ENCODE assay signal across 1 cellular context in genomic region chr3:101676219-101676764, GRCh38.
TF ChIP-seq lines count a peak whose summit lies in the region.

No MANE protein-coding gene starts in this region.

TF ChIP-seq in HepG2, 621 proteins besides CTCF, POLR2A, EP300 and RAD21 (continued from another document and continues in another):
- TF ChIP-seq THAP9 (CRISPR knock-in tag; IDR thresholded peaks at IDR 0.05; ENCODE audit: borderline replicate concordance) (no peak), MAF1 (CRISPR knock-in tag; IDR thresholded peaks at IDR 0.05; ENCODE audit: borderline replicate concordance) (no peak), ZBTB4 (CRISPR knock-in tag; IDR thresholded peaks at IDR 0.05; ENCODE audit: borderline replicate concordance) (no peak), HCFC1 (IDR thresholded peaks at IDR 0.05; ENCODE audit: low read depth, low read length) (peak; percentile 30; the same call in 1 of the 2 replicates), FOXA3 (CRISPR knock-in tag; IDR thresholded peaks at IDR 0.05) (no peak), HIVEP1 (CRISPR knock-in tag; IDR thresholded peaks at IDR 0.05) (peak; percentile 89; the same call in 1 of the 2 replicates), TARDBP (CRISPR knock-in tag; IDR thresholded peaks at IDR 0.05) (peak; percentile 69; the same call in 1 of the 2 replicates), RXRA (CRISPR knock-in tag; IDR thresholded peaks at IDR 0.05) (no peak), ZZZ3 (CRISPR knock-in tag; IDR thresholded peaks at IDR 0.05; ENCODE audit: borderline replicate concordance) (0 out of 2 replicates have a peak, but pooled peaks have one; percentile 13), ZSCAN12 (CRISPR knock-in tag; IDR thresholded peaks at IDR 0.05) (no peak), ZNF569 (CRISPR knock-in tag; IDR thresholded peaks at IDR 0.05; ENCODE audit: borderline replicate concordance) (no peak), HNF1A (IDR thresholded peaks at IDR 0.05; ENCODE audit: low read depth) (no peak), HNF1A (CRISPR knock-in tag; IDR thresholded peaks at IDR 0.05; ENCODE audit: borderline replicate concordance) (no peak; the same call in 1 of the 2 replicates), ZNF691 (CRISPR knock-in tag; IDR thresholded peaks at IDR 0.05; ENCODE audit: borderline replicate concordance, low read depth) (no peak), ZNF782 (CRISPR knock-in tag; IDR thresholded peaks at IDR 0.05; ENCODE audit: borderline replicate concordance) (no peak), PHF21A (CRISPR knock-in tag; IDR thresholded peaks at IDR 0.05) (no peak), FOXM1 (CRISPR knock-in tag; IDR thresholded peaks at IDR 0.05) (0 out of 2 replicates have a peak, but pooled peaks have one; percentile 24), RFX1 (IDR thresholded peaks at IDR 0.05) (no peak), PRDM15 (CRISPR knock-in tag; IDR thresholded peaks at IDR 0.05) (no peak), ZNF33B (CRISPR knock-in tag; IDR thresholded peaks at IDR 0.05) (no peak), TRIM24 (CRISPR knock-in tag; IDR thresholded peaks at IDR 0.05) (no peak), GLI4 (CRISPR knock-in tag; IDR thresholded peaks at IDR 0.05; ENCODE audit: borderline replicate concordance) (peak; percentile 82; the same call in 1 of the 2 replicates), ZNF761 (CRISPR knock-in tag; conservative IDR thresholded peaks at IDR 0.05) (no peak), RXRB (CRISPR knock-in tag; IDR thresholded peaks at IDR 0.05; ENCODE audit: borderline replicate concordance) (peak; percentile 45; the same call in 1 of the 2 replicates), DMAP1 (CRISPR knock-in tag; IDR thresholded peaks at IDR 0.05) (no peak), ZBTB39 (CRISPR knock-in tag; IDR thresholded peaks at IDR 0.05) (no peak), POGZ (CRISPR knock-in tag; IDR thresholded peaks at IDR 0.05) (no peak), FOSL1 (CRISPR knock-in tag; IDR thresholded peaks at IDR 0.05; ENCODE audit: borderline replicate concordance) (no peak), DNMT3B (CRISPR knock-in tag; conservative IDR thresholded peaks at IDR 0.05) (no peak), AGO1 (IDR thresholded peaks at IDR 0.05; ENCODE audit: low read depth, low read length, poor library complexity, severe bottlenecking) (no peak), ESRRA (CRISPR knock-in tag; IDR thresholded peaks at IDR 0.05; ENCODE audit: low read depth) (no peak)
- TF ChIP-seq, protein P1, sequence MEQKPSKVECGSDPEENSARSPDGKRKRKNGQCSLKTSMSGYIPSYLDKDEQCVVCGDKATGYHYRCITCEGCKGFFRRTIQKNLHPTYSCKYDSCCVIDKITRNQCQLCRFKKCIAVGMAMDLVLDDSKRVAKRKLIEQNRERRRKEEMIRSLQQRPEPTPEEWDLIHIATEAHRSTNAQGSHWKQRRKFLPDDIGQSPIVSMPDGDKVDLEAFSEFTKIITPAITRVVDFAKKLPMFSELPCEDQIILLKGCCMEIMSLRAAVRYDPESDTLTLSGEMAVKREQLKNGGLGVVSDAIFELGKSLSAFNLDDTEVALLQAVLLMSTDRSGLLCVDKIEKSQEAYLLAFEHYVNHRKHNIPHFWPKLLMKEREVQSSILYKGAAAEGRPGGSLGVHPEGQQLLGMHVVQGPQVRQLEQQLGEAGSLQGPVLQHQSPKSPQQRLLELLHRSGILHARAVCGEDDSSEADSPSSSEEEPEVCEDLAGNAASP (CRISPR knock-in tag; IDR thresholded peaks at IDR 0.05; ENCODE audit: borderline replicate concordance), result 0 out of 2 replicates have a peak, but pooled peaks have one; percentile 21
- TF ChIP-seq, protein P2, sequence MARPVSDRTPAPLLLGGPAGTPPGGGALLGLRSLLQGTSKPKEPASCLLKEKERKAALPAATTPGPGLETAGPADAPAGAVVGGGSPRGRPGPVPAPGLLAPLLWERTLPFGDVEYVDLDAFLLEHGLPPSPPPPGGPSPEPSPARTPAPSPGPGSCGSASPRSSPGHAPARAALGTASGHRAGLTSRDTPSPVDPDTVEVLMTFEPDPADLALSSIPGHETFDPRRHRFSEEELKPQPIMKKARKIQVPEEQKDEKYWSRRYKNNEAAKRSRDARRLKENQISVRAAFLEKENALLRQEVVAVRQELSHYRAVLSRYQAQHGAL (CRISPR knock-in tag; IDR thresholded peaks at IDR 0.05; ENCODE audit: not compliant biosample characterization), result no peak
- TF ChIP-seq, protein P3, sequence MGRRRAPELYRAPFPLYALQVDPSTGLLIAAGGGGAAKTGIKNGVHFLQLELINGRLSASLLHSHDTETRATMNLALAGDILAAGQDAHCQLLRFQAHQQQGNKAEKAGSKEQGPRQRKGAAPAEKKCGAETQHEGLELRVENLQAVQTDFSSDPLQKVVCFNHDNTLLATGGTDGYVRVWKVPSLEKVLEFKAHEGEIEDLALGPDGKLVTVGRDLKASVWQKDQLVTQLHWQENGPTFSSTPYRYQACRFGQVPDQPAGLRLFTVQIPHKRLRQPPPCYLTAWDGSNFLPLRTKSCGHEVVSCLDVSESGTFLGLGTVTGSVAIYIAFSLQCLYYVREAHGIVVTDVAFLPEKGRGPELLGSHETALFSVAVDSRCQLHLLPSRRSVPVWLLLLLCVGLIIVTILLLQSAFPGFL (CRISPR knock-in tag; IDR thresholded peaks at IDR 0.05), result no peak
- TF ChIP-seq, protein P4, sequence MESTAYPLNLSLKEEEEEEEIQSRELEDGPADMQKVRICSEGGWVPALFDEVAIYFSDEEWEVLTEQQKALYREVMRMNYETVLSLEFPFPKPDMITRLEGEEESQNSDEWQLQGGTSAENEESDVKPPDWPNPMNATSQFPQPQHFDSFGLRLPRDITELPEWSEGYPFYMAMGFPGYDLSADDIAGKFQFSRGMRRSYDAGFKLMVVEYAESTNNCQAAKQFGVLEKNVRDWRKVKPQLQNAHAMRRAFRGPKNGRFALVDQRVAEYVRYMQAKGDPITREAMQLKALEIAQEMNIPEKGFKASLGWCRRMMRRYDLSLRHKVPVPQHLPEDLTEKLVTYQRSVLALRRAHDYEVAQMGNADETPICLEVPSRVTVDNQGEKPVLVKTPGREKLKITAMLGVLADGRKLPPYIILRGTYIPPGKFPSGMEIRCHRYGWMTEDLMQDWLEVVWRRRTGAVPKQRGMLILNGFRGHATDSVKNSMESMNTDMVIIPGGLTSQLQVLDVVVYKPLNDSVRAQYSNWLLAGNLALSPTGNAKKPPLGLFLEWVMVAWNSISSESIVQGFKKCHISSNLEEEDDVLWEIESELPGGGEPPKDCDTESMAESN (CRISPR knock-in tag; conservative IDR thresholded peaks at IDR 0.05), result no peak
